1 cellular context compared by ENCODE assay signal in genomic region chr3:188179006-188179966, GRCh38.
TF ChIP-seq lines count a peak whose summit lies in the region.

No MANE protein-coding gene starts in this region.

TF ChIP-seq in IMR-90, 13 proteins besides CTCF, POLR2A, EP300 and RAD21 (continued from another document):
- peak; percentile 56; the same call in 1 of the 2 replicates for TF ChIP-seq MXI1 (IDR thresholded peaks at IDR 0.05; ENCODE audit: borderline replicate concordance, low read depth, low read length)
TF ChIP-seq in IMR-90: peak in this region for 1.
